In genomic region chr9:109448223-109448622, GRCh38 we compare ENCODE assay signal across 15 cellular contexts. TPM values are rescaled to one million over a fixed set of nuclear protein-coding genes. Genes with fewer than 3 reads are reported as not detected.
A peak's percentile ranks its signal among the peaks of the same experiment; 100 is the strongest.
DNase-seq lines count a peak whose midpoint lies in the region; ATAC-seq and TF ChIP-seq lines count a peak whose summit lies in the region.
"Had no signal": no experiment of that assay in that cellular context is flagged by ENCODE, and none has a peak within 500 bp of the region (broad histone marks: within the 10 kb centered on the region; RNA-seq: fewer than 3 reads in every experiment).

No MANE protein-coding gene starts in this region.

- H3K27me3 Mint-ChIP-seq in WTC11 (ENCODE audit: low read depth): no peaks in the 10 kb centered on the region

- DNase-seq in ELR (ENCODE audit: low read depth) (peak; percentile 42), NCI-H226 (peak; percentile 53), choroid plexus epithelial cell (ENCODE audit: low read depth) (peak; percentile 65), renal cortical epithelial cell (ENCODE audit: low read depth) (peak; percentile 75), WTC11 (ENCODE audit: low spot score) (no peak)
- DNase-seq in stimulated activated CD8-positive, alpha-beta memory T cell treated with anti-CD3 and anti-CD28 coated beads, Interleukin-4, amount 100 ng/mL, for 48 hours: no peak
- DNase-seq: activated effector memory CD4-positive, alpha-beta T cell treated with Interleukin-2 at 50 U/mL for 16 hours; Calu3; central memory CD4-positive, alpha-beta T cell; esophagus squamous epithelium; NCI-H1417 treated with DMSO at 0.1 percent for 48 hours; retina; SIG-M5; substantia nigra had no signal

- no peak overlapping the region for H3K4me3 Mint-ChIP-seq in WTC11

- ATAC-seq in WTC11: no peak
- ATAC-seq in HG02840 (IDR thresholded peaks at IDR 0.05; ENCODE audit: low FRiP score, unreplicated experiment): no peak

- H3K4me3 ChIP-seq in choroid plexus epithelial cell (ENCODE audit: low read depth, low read length): no peak overlapping the region
- H3K4me3 ChIP-seq: esophagus squamous epithelium had no signal

- peaks cover 10% of the 10 kb centered on the region for H3K4me1 Mint-ChIP-seq in WTC11

- no peaks in the 10 kb centered on the region for H3K9me3 Mint-ChIP-seq in WTC11

- POLR2A ChIA-PET in WTC11 (lab: Charles Lee): no interaction called here

- H3K36me3 Mint-ChIP-seq in WTC11: no peaks in the 10 kb centered on the region

- TF ChIP-seq CTCF in choroid plexus epithelial cell (conservative IDR thresholded peaks at IDR 0.05; ENCODE audit: low read depth, low read length) (no peak), WTC11 (IDR thresholded peaks at IDR 0.05) (no peak)

- CTCF ChIA-PET in WTC11 (lab: Charles Lee): interaction anchor here (0.9 to 3.2 kb wide), 4 partner anchors 19 to 72 kb away, joined by 3 to 14 read pairs (median 8); no protein-coding TSS in a partner anchor

- no peak overlapping the region for H3K27ac Mint-ChIP-seq in WTC11

TF ChIP-seq in WTC11, 78 proteins besides CTCF, POLR2A, EP300 and RAD21:
- no peak for TF ChIP-seq ZMAT4 (CRISPR knock-in tag; IDR thresholded peaks at IDR 0.05)
- TF ChIP-seq SMAD4 (CRISPR knock-in tag; IDR thresholded peaks at IDR 0.05): no peak
- TF ChIP-seq ZNF232 (CRISPR knock-in tag; IDR thresholded peaks at IDR 0.05): no peak
- TF ChIP-seq GTF2I (CRISPR knock-in tag; conservative IDR thresholded peaks at IDR 0.05): no peak
- TF ChIP-seq SMAD3 (CRISPR knock-in tag; IDR thresholded peaks at IDR 0.05; ENCODE audit: borderline replicate concordance): no peak
- TF ChIP-seq NR1H2 (CRISPR knock-in tag; IDR thresholded peaks at IDR 0.05): no peak
- TF ChIP-seq, protein P1, sequence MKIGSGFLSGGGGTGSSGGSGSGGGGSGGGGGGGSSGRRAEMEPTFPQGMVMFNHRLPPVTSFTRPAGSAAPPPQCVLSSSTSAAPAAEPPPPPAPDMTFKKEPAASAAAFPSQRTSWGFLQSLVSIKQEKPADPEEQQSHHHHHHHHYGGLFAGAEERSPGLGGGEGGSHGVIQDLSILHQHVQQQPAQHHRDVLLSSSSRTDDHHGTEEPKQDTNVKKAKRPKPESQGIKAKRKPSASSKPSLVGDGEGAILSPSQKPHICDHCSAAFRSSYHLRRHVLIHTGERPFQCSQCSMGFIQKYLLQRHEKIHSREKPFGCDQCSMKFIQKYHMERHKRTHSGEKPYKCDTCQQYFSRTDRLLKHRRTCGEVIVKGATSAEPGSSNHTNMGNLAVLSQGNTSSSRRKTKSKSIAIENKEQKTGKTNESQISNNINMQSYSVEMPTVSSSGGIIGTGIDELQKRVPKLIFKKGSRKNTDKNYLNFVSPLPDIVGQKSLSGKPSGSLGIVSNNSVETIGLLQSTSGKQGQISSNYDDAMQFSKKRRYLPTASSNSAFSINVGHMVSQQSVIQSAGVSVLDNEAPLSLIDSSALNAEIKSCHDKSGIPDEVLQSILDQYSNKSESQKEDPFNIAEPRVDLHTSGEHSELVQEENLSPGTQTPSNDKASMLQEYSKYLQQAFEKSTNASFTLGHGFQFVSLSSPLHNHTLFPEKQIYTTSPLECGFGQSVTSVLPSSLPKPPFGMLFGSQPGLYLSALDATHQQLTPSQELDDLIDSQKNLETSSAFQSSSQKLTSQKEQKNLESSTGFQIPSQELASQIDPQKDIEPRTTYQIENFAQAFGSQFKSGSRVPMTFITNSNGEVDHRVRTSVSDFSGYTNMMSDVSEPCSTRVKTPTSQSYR (CRISPR knock-in tag; IDR thresholded peaks at IDR 0.05): no peak
- TF ChIP-seq KAT7 (CRISPR knock-in tag; IDR thresholded peaks at IDR 0.05; ENCODE audit: borderline replicate concordance): no peak
- TF ChIP-seq PREB (CRISPR knock-in tag; IDR thresholded peaks at IDR 0.05; ENCODE audit: borderline replicate concordance): no peak
- TF ChIP-seq, protein P2, sequence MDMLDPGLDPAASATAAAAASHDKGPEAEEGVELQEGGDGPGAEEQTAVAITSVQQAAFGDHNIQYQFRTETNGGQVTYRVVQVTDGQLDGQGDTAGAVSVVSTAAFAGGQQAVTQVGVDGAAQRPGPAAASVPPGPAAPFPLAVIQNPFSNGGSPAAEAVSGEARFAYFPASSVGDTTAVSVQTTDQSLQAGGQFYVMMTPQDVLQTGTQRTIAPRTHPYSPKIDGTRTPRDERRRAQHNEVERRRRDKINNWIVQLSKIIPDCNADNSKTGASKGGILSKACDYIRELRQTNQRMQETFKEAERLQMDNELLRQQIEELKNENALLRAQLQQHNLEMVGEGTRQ (CRISPR knock-in tag; IDR thresholded peaks at IDR 0.05): no peak
- TF ChIP-seq NFE2L1 (CRISPR knock-in tag; IDR thresholded peaks at IDR 0.05): no peak
- TF ChIP-seq ELF4 (CRISPR knock-in tag; IDR thresholded peaks at IDR 0.05; ENCODE audit: low read depth): no peak
- no peak for TF ChIP-seq ZNF317 (CRISPR knock-in tag; IDR thresholded peaks at IDR 0.05; ENCODE audit: borderline replicate concordance, low read depth)
- no peak for TF ChIP-seq CREB1 (CRISPR knock-in tag; IDR thresholded peaks at IDR 0.05)
- no peak for TF ChIP-seq CREM (CRISPR knock-in tag; IDR thresholded peaks at IDR 0.05)
- no peak for TF ChIP-seq ZNF138 (CRISPR knock-in tag; conservative IDR thresholded peaks at IDR 0.05)
- no peak for TF ChIP-seq ETV6 (CRISPR knock-in tag; IDR thresholded peaks at IDR 0.05)
- no peak for TF ChIP-seq MXD4 (CRISPR knock-in tag; IDR thresholded peaks at IDR 0.05; ENCODE audit: borderline replicate concordance)

RNA-seq across cellular contexts. Expression of gene PTPN3, which starts 49.9 kb away (rescaled TPM):
- 18.8 and 43.5 TPM in 2 replicates for total RNA-seq in renal cortical epithelial cell
- total RNA-seq in WTC11 (2021): 1.7 to 2.4 TPM (median 2.1 TPM) in 3 replicates

Comparison
In these comparisons a context has a peak if more than half of its experiments do, and no peak if none do; other contexts are left out.
1. DNase-seq: peak in ELR (single experiment), NCI-H226 (single experiment), choroid plexus epithelial cell (single experiment) and renal cortical epithelial cell (single experiment); none in stimulated activated CD8-positive, alpha-beta memory T cell treated with anti-CD3 and anti-CD28 coated beads, Interleukin-4, amount 100 ng/mL, for 48 hours (single experiment) and WTC11 (single experiment).